Comparison of ENCODE assay signal across 5 cellular contexts in the genomic region with DNA sequence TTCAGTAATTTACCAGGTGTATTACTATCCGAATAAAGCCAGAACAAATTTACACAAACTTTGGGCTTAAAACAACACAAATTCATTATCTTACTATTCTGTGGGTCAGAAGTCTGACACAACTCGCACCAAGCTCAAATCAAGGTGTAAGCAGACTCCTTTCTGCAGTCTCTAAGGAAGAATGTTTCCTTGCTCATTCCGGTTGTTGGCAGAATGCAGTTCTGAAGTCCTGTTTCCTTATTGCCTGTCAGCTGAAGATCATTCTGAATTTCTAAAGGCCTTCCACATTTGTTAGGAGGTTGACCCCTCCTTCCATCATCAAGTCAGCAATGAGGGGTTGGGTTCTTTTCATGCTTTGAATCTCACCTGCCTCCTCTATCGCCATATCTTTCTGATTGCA.
"Had no signal": no experiment of that assay in that cellular context is flagged by ENCODE, and none has a peak within 500 bp of the region (broad histone marks: within the 10 kb centered on the region; RNA-seq: fewer than 3 reads in every experiment).

No MANE protein-coding gene starts in this region.

- DNase-seq: IMR-90 had no signal

- H3K4me3 ChIP-seq: K562 had no signal

- ATAC-seq: HepG2, K562 had no signal

- H3K27ac ChIP-seq: HL-60 had no signal

- H3K36me3 Mint-ChIP-seq: IgD-negative memory B cell had no signal

- H3K27ac Mint-ChIP-seq: IgD-negative memory B cell had no signal

- H3K4me3 Mint-ChIP-seq: IgD-negative memory B cell had no signal

- H3K4me1 Mint-ChIP-seq: IgD-negative memory B cell had no signal

- H3K27me3 Mint-ChIP-seq: IgD-negative memory B cell had no signal
